ENCODE assay signal across 17 cellular contexts in the genomic region with DNA sequence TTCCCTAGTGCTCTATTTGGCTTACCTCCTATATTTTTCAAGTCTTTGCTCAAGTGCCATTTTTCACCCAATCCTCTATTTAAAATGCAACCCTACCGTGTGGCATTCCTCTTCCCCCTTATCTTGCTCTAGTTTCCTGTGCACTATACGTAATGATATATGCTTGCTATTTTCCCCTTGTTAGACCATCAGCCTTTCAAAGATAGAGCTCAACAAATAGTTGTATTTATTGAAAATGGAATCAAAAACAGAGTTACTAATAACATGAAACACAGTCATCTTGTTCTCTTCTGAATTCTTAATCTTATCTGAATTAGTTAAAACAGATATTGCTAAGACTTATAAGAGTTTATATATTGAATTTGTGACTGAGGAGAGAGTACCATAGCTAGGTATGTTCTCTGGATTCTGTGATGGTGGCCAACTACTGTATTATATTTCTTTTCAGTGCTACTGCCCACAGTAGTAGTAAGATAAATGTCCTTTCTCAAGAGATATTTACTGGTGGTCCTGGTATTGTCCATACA. TPM values are rescaled to one million over a fixed set of nuclear protein-coding genes. Genes with fewer than 3 reads are reported as not detected.
DNase-seq lines count a peak whose midpoint lies in the region; ATAC-seq and TF ChIP-seq lines count a peak whose summit lies in the region.
"Had no signal": no experiment of that assay in that cellular context is flagged by ENCODE, and none has a peak within 500 bp of the region (broad histone marks: within the 10 kb centered on the region; RNA-seq: fewer than 3 reads in every experiment).

No MANE protein-coding gene starts in this region.

- TF ChIP-seq POLR2A in Peyer's patch (IDR thresholded peaks at IDR 0.05): no peak

- TF ChIP-seq CTCF in left lung (IDR thresholded peaks at IDR 0.05) (no peak), Peyer's patch (IDR thresholded peaks at IDR 0.05) (no peak)

- no peak for DNase-seq in activated CD4-positive, CD25-positive, alpha-beta regulatory T cell (lab: John Stamatoyannopoulos, UW)
- no peak for DNase-seq in activated naive CD4-positive, alpha-beta T cell (lab: John Stamatoyannopoulos, UW)
- DNase-seq in T-helper 17 cell: no peak
- DNase-seq in naive thymus-derived CD8-positive, alpha-beta T cell: no peak
- no peak for DNase-seq in left lung
- DNase-seq in Peyer's patch: no peak
- DNase-seq: Caco-2, DMS53, KG1, NCI-H1092, NCI-H2107, NCI-H345, NCI-H526 treated with DMSO at 0.1 percent for 48 hours, PC-3 had no signal

- peak; percentile 50 to 52 for ATAC-seq in activated CD4-positive, CD25-positive, alpha-beta regulatory T cell treated with anti-CD3 and anti-CD28 coated beads, Interleukin-2, amount 50 U/mL, for 24 hours
- ATAC-seq in T-helper 17 cell (no peak), left lung (no peak)
- no peak for ATAC-seq in naive thymus-derived CD8-positive, alpha-beta T cell
- ATAC-seq: PC-3 had no signal

- no peaks in the 10 kb centered on the region for H3K27me3 Mint-ChIP-seq in activated naive CD4-positive, alpha-beta T cell treated with anti-CD3 and anti-CD28 coated beads, Interleukin-2, amount 50 U/mL, for 24 hours
- H3K27me3 Mint-ChIP-seq in T-helper 17 cell: no peaks in the 10 kb centered on the region
- no peaks in the 10 kb centered on the region for H3K27me3 Mint-ChIP-seq in naive thymus-derived CD8-positive, alpha-beta T cell

- H3K36me3 ChIP-seq in left lung: peaks cover 0 to 28% of the 10 kb centered on the region in 2 donors
- peaks cover 0 to 12% (median 0%) of the 10 kb centered on the region in 3 donors for H3K36me3 ChIP-seq in Peyer's patch

- POLR2A ChIA-PET in naive thymus-derived CD8-positive, alpha-beta T cell (lab: Charles Lee): interaction anchor here (1.0 kb wide), 1 partner anchor 11 kb away, joined by 3 read pairs; no protein-coding TSS in a partner anchor

- H3K9me3 Mint-ChIP-seq in activated naive CD4-positive, alpha-beta T cell treated with anti-CD3 and anti-CD28 coated beads, Interleukin-2, amount 50 U/mL, for 24 hours: peaks cover 7% of the 10 kb centered on the region
- no peaks in the 10 kb centered on the region for H3K9me3 Mint-ChIP-seq in naive thymus-derived CD8-positive, alpha-beta T cell

- H3K4me3 ChIP-seq in left lung (no peak overlapping the region), Peyer's patch (no peak overlapping the region)
- H3K4me3 ChIP-seq: BLaER1 treated with 17β-estradiol and CSF1 and Interleukin-3, amounts not matched to agents 10 nM and 100 nM had no signal

- H3K4me1 ChIP-seq in left lung (peaks cover 0 to 19% of the 10 kb centered on the region in 2 donors), Peyer's patch (no peaks in the 10 kb centered on the region)

- peaks cover 38% of the 10 kb centered on the region for H3K36me3 Mint-ChIP-seq in activated naive CD4-positive, alpha-beta T cell treated with anti-CD3 and anti-CD28 coated beads, Interleukin-2, amount 50 U/mL, for 24 hours
- H3K36me3 Mint-ChIP-seq in T-helper 17 cell (ENCODE audit: low read depth): peaks cover 7% of the 10 kb centered on the region
- peaks cover 4 to 62% (median 38%) of the 10 kb centered on the region in 3 donors for H3K36me3 Mint-ChIP-seq in naive thymus-derived CD8-positive, alpha-beta T cell

- H3K9me3 ChIP-seq in T-helper 17 cell (ENCODE audit: control insufficient read depth, low read length, poor library complexity, severe bottlenecking) (no peaks in the 10 kb centered on the region), left lung (no peaks in the 10 kb centered on the region), Peyer's patch (no peaks in the 10 kb centered on the region)
- H3K9me3 ChIP-seq: Caco-2 had no signal

- H3K4me3 Mint-ChIP-seq in activated naive CD4-positive, alpha-beta T cell treated with anti-CD3 and anti-CD28 coated beads, Interleukin-2, amount 50 U/mL, for 24 hours: peak overlapping the region; percentile 36
- no peak overlapping the region for H3K4me3 Mint-ChIP-seq in T-helper 17 cell
- peak overlapping the region in 2 of 10 donors; percentile 2 to 9 for H3K4me3 Mint-ChIP-seq in naive thymus-derived CD8-positive, alpha-beta T cell

- H3K27ac ChIP-seq in left lung: no peak overlapping the region
- no peak overlapping the region for H3K27ac ChIP-seq in Peyer's patch

- H3K27ac Mint-ChIP-seq in activated naive CD4-positive, alpha-beta T cell treated with anti-CD3 and anti-CD28 coated beads, Interleukin-2, amount 50 U/mL, for 24 hours: peak overlapping the region; percentile 92
- peak overlapping the region; percentile 21 for H3K27ac Mint-ChIP-seq in T-helper 17 cell
- H3K27ac Mint-ChIP-seq in naive thymus-derived CD8-positive, alpha-beta T cell: peak overlapping the region in 6 of 10 donors; percentile 1 to 72 (median 58)

- peaks cover 78% of the 10 kb centered on the region for H3K4me1 Mint-ChIP-seq in activated naive CD4-positive, alpha-beta T cell treated with anti-CD3 and anti-CD28 coated beads, Interleukin-2, amount 50 U/mL, for 24 hours
- H3K4me1 Mint-ChIP-seq in T-helper 17 cell: peaks cover 48% of the 10 kb centered on the region
- H3K4me1 Mint-ChIP-seq in naive thymus-derived CD8-positive, alpha-beta T cell: peaks cover 31 to 69% (median 56%) of the 10 kb centered on the region in 4 donors

- intact Hi-C loops in left lung (cut with DNase I): no loop called here

- no peaks in the 10 kb centered on the region for H3K27me3 ChIP-seq in left lung
- no peaks in the 10 kb centered on the region for H3K27me3 ChIP-seq in Peyer's patch
- H3K27me3 ChIP-seq: BLaER1 treated with 17β-estradiol and CSF1 and Interleukin-3, amounts not matched to agents 10 nM and 100 nM had no signal

RNA-seq across cellular contexts. Expression of a gene that starts 55.3 kb away (rescaled TPM):
- total RNA-seq in T-helper 17 cell (10 to 100 TPM; 82.3 to 89.8 TPM), left lung (10 to 100 TPM; 67.2 to 86.5 TPM), Peyer's patch (100 to 1,000 TPM in 1 of 4 donors, 10 to 100 TPM in 3; 60.2 to 124 (median 72.2) TPM)
- total RNA-seq in naive thymus-derived CD8-positive, alpha-beta T cell: 100 to 1,000 TPM in 1 of 2 experiments, 10 to 100 TPM in 1; 95.5 to 107 TPM
- 10 to 100 TPM; 62.5 to 81.5 (median 67.1) TPM for polyA plus RNA-seq in naive thymus-derived CD8-positive, alpha-beta T cell

Comparison
In these comparisons a context has a peak if more than half of its experiments do, and no peak if none do; other contexts are left out.
1. ATAC-seq: peak in activated CD4-positive, CD25-positive, alpha-beta regulatory T cell treated with anti-CD3 and anti-CD28 coated beads, Interleukin-2, amount 50 U/mL, for 24 hours (2 of 2); none in T-helper 17 cell (single experiment), naive thymus-derived CD8-positive, alpha-beta T cell (0 of 2) and left lung (single experiment).
2. H3K27ac Mint-ChIP-seq: peak in every context shown above with its lines; median percentile 92 in activated naive CD4-positive, alpha-beta T cell treated with anti-CD3 and anti-CD28 coated beads, Interleukin-2, amount 50 U/mL, for 24 hours; 58 in naive thymus-derived CD8-positive, alpha-beta T cell; 21 in T-helper 17 cell.